22 cellular contexts compared by ENCODE assay signal in genomic region chr6:152673233-152673632, GRCh38. TPM values are rescaled to one million over a fixed set of nuclear protein-coding genes. Genes with fewer than 3 reads are reported as not detected.
"Had no signal": no experiment of that assay in that cellular context is flagged by ENCODE, and none has a peak within 500 bp of the region (broad histone marks: within the 10 kb centered on the region; RNA-seq: fewer than 3 reads in every experiment).

No MANE protein-coding gene starts in this region.

- H3K79me2 ChIP-seq: hepatocyte had no signal

- H3K27ac Mint-ChIP-seq: activated CD4-positive, alpha-beta T cell treated with anti-CD3 and anti-CD28 coated beads, Interleukin-2, amount 10 ng/mL, durations not matched to agents 24 days and 14 days; activated CD8-positive, alpha-beta T cell treated with anti-CD3 and anti-CD28 coated beads for 36 hours; activated naive CD8-positive, alpha-beta T cell treated with anti-CD3 and anti-CD28 coated beads for 36 hours; activated T-helper 17 cell treated with anti-CD3 and anti-CD28 coated beads, Interleukin-2, amount 50 U/mL, for 72 hours; endodermal cell; nephron progenitor cell; stimulated activated naive CD8-positive, alpha-beta T cell treated with anti-CD3 and anti-CD28 coated beads, Interleukin-15, Interleukin-2, amounts not matched to agents 100 ng/mL and 50 ng/mL, for 24 hours had no signal

- H2AFZ ChIP-seq: hepatocyte had no signal

- H3K4me1 ChIP-seq: vagina had no signal

- H3K4me2 ChIP-seq: hepatocyte had no signal

- ATAC-seq: activated CD8-positive, alpha-beta T cell treated with anti-CD3 and anti-CD28 coated beads for 36 hours; activated T-helper 17 cell treated with anti-CD3 and anti-CD28 coated beads, Interleukin-2, amount 50 U/mL, for 72 hours; left colon had no signal

- H3K4me3 ChIP-seq: hepatocyte, lung, vagina had no signal

- H3K9me3 ChIP-seq: vagina had no signal

- H3K36me3 ChIP-seq: vagina had no signal

- H3K4me1 Mint-ChIP-seq: activated CD4-positive, alpha-beta T cell treated with anti-CD3 and anti-CD28 coated beads, Interleukin-2, amount 10 ng/mL, durations not matched to agents 24 days and 14 days; activated naive CD8-positive, alpha-beta T cell treated with anti-CD3 and anti-CD28 coated beads for 36 hours; activated T-helper 17 cell treated with anti-CD3 and anti-CD28 coated beads, Interleukin-2, amount 50 U/mL, for 72 hours; nephron progenitor cell had no signal

- DNase-seq: activated CD4-positive, alpha-beta T cell treated with anti-CD3 and anti-CD28 coated beads, Interleukin-2, amount 10 ng/mL, durations not matched to agents 24 days and 14 days; activated CD8-positive, alpha-beta T cell treated with anti-CD3 and anti-CD28 coated beads for 36 hours; activated naive CD4-positive, alpha-beta T cell; activated naive CD8-positive, alpha-beta T cell treated with anti-CD3 and anti-CD28 coated beads for 36 hours; activated T-cell treated with anti-CD3 and anti-CD28 coated beads, Interleukin-2, amount 50 U/mL, for 1 hour; amygdala; caudate nucleus; endodermal cell; left colon; nephron progenitor cell; nucleus accumbens; retina; stimulated activated CD4-positive, alpha-beta T cell treated with anti-CD3 and anti-CD28 coated beads, Interleukin-2, amount 100 ng/mL, for 24 hours; trophoblast cell had no signal

- H3K4me3 Mint-ChIP-seq: activated CD4-positive, alpha-beta T cell treated with anti-CD3 and anti-CD28 coated beads, Interleukin-2, amount 10 ng/mL, durations not matched to agents 24 days and 14 days; activated CD8-positive, alpha-beta T cell treated with anti-CD3 and anti-CD28 coated beads for 36 hours; activated naive CD8-positive, alpha-beta T cell treated with anti-CD3 and anti-CD28 coated beads for 36 hours; activated T-helper 17 cell treated with anti-CD3 and anti-CD28 coated beads, Interleukin-2, amount 50 U/mL, for 72 hours; endodermal cell; nephron progenitor cell; stimulated activated naive CD8-positive, alpha-beta T cell treated with anti-CD3 and anti-CD28 coated beads, Interleukin-15, Interleukin-2, amounts not matched to agents 100 ng/mL and 50 ng/mL, for 24 hours had no signal

- H3K36me3 Mint-ChIP-seq: activated naive CD8-positive, alpha-beta T cell treated with anti-CD3 and anti-CD28 coated beads for 36 hours had no signal

- H3K9me3 Mint-ChIP-seq: activated CD4-positive, alpha-beta T cell treated with anti-CD3 and anti-CD28 coated beads, Interleukin-2, amount 10 ng/mL, durations not matched to agents 24 days and 14 days; activated CD8-positive, alpha-beta T cell treated with anti-CD3 and anti-CD28 coated beads for 36 hours; activated naive CD8-positive, alpha-beta T cell treated with anti-CD3 and anti-CD28 coated beads for 36 hours; activated T-helper 17 cell treated with anti-CD3 and anti-CD28 coated beads, Interleukin-2, amount 50 U/mL, for 72 hours; nephron progenitor cell; stimulated activated naive CD8-positive, alpha-beta T cell treated with anti-CD3 and anti-CD28 coated beads, Interleukin-15, Interleukin-2, amounts not matched to agents 100 ng/mL and 50 ng/mL, for 24 hours had no signal

- H3K27me3 ChIP-seq: hepatocyte, vagina had no signal

- H3K27ac ChIP-seq: hepatocyte, vagina had no signal

RNA-seq across cellular contexts. Expression of gene MYCT1, which starts 24.5 kb away (rescaled TPM):
- total RNA-seq: activated CD4-positive, alpha-beta T cell treated with anti-CD3 and anti-CD28 coated beads, Interleukin-2, amount 10 ng/mL, durations not matched to agents 24 days and 14 days; activated CD8-positive, alpha-beta T cell treated with anti-CD3 and anti-CD28 coated beads for 36 hours; activated naive CD8-positive, alpha-beta T cell treated with anti-CD3 and anti-CD28 coated beads for 36 hours; activated T-helper 17 cell treated with anti-CD3 and anti-CD28 coated beads, Interleukin-2, amount 50 U/mL, for 72 hours; epithelial cell of proximal tubule; myocyte; T-helper 1 cell treated with Interleukin-12 subunit alpha and Interleukin-12 subunit beta and Interleukin-4 antibody, amounts not matched to agents 30 ng/mL and 1 ng/mL, for 36 hours had no signal
